ENCODE assay signal across 25 cellular contexts in the genomic region with DNA sequence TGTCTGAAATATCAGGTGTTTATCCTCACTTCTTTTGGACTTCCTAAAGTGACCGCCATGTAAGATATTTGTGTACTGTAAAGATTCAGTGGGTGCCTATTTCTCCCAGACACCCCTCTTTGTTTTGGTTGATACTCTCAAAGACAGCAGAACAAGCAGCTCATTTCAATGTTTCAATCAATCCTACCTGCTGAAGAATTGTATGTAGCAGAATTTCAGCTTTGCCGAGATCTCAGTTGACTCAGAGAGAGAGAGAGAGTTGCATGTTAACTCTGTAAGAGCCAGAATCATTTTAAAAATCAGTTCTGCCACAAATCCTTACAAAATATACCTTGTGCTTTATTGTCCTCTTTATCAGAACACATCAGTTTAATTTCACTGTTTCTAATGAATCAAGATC.
"Had no signal": no experiment of that assay in that cellular context is flagged by ENCODE, and none has a peak within 500 bp of the region (broad histone marks: within the 10 kb centered on the region; RNA-seq: fewer than 3 reads in every experiment).

No MANE protein-coding gene starts in this region.

- H3K4me2 ChIP-seq: KMS-11 had no signal

- H3K4me3 Mint-ChIP-seq: IgD-negative memory B cell had no signal

- H3K27me3 Mint-ChIP-seq: IgD-negative memory B cell had no signal

- H3K4me1 Mint-ChIP-seq: IgD-negative memory B cell had no signal

- H3K27ac Mint-ChIP-seq: IgD-negative memory B cell had no signal

- H3K36me3 Mint-ChIP-seq: IgD-negative memory B cell had no signal

- H3K9ac ChIP-seq: KMS-11 had no signal

- H3K27ac ChIP-seq: HL-60, KMS-11, SJCRH30 had no signal

- H3K27me3 ChIP-seq: SJCRH30 had no signal

- H3K4me3 ChIP-seq: K562, SJCRH30 had no signal

- ATAC-seq: K562, Panc1, PC-3, Right ventricle myocardium inferior, SK-N-SH treated with all-trans-retinoic acid at 6 μM for 48 hours had no signal

- DNase-seq: Kasumi-1, MM.1S, NCI-H1048, NCI-H1105, NCI-H1417, NCI-H1436 treated with DMSO at 0.1 percent for 48 hours, NCI-H1694, NCI-H187 treated with DMSO at 0.1 percent for 48 hours, NCI-H2029 treated with DMSO at 0.1 percent for 48 hours, NCI-H2171 treated with DMSO at 0.1 percent for 48 hours, NCI-H345, NCI-H446 treated with DMSO at 0.1 percent for 48 hours, NCI-H510A treated with DMSO at 0.1 percent for 48 hours, NCI-H526, NCI-H82, PC-3, SHP77 treated with DMSO at 0.1 percent for 48 hours, SJCRH30 had no signal

- H3K9me3 ChIP-seq: SJCRH30 had no signal

- H3K4me1 ChIP-seq: SJCRH30 had no signal

- H3K36me3 ChIP-seq: SJCRH30 had no signal
